In the genomic region with DNA sequence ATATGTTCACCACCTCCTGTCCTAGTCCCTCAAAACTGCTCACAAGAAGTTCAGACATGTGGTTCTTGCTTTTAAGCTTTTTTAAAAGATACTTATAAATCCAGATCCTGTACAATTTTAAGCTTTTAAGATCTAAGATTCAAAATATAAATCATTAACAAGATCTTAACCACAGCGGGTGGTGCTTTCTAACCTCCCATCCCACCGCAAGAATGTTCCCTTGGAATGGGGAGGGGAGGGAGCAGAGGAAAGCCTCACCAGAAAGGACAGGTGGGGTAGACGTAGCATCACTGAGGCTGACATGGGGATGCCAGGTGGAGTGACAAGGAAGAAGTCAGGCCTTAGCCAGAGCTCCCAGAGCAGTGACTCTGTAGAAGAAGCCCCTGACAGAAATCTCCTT, we compare ENCODE assay signal across 11 cellular contexts.
DNase-seq lines count a peak whose midpoint lies in the region; ATAC-seq lines count a peak whose summit lies in the region.
"Had no signal": no experiment of that assay in that cellular context is flagged by ENCODE, and none has a peak within 500 bp of the region (broad histone marks: within the 10 kb centered on the region; RNA-seq: fewer than 3 reads in every experiment).

No MANE protein-coding gene starts in this region.

- no peak for ATAC-seq in GM19463 (IDR thresholded peaks at IDR 0.05; ENCODE audit: unreplicated experiment)
- ATAC-seq: HepG2 had no signal

- DNase-seq in LHCN-M2 (ENCODE audit: low read depth): peak; percentile 11
- peak; percentile 44 for DNase-seq in kidney glomerular epithelial cell (lab: John Stamatoyannopoulos, UW)
- peak; percentile 78 for DNase-seq in renal cortical epithelial cell (ENCODE audit: low read depth)
- no peak for DNase-seq in NCI-H1694 (lab: John Stamatoyannopoulos, UW)
- DNase-seq in AML-193 (lab: John Stamatoyannopoulos, UW): no peak
- DNase-seq: CD4-positive, alpha-beta memory T cell; DMS79 treated with DMSO at 0.1 percent for 48 hours; GF-D8; H9 had no signal

Comparison
In these comparisons a context has a peak if more than half of its experiments do, and no peak if none do; other contexts are left out.
1. DNase-seq: peak in LHCN-M2 (single experiment), kidney glomerular epithelial cell (single experiment) and renal cortical epithelial cell (single experiment); none in NCI-H1694 (single experiment) and AML-193 (0 of 2).